Comparison of ENCODE assay signal across 1 cellular context in genomic region chr12:69360348-69360672, GRCh38.
TF ChIP-seq lines count a peak whose summit lies in the region.

No MANE protein-coding gene starts in this region.

TF ChIP-seq in HepG2, 621 proteins besides CTCF, POLR2A, EP300 and RAD21:
- TF ChIP-seq STAT5B (CRISPR knock-in tag; IDR thresholded peaks at IDR 0.05) (no peak), DNMT3B (CRISPR knock-in tag; conservative IDR thresholded peaks at IDR 0.05) (no peak), ZBTB34 (CRISPR knock-in tag; IDR thresholded peaks at IDR 0.05) (0 out of 2 replicates have a peak, but pooled peaks have one; percentile 0), FOSL2 (CRISPR knock-in tag; IDR thresholded peaks at IDR 0.05) (no peak), KDM5A (IDR thresholded peaks at IDR 0.05; ENCODE audit: borderline replicate concordance, low read length) (no peak; the same call in 1 of the 2 replicates), MED8 (CRISPR knock-in tag; IDR thresholded peaks at IDR 0.05; ENCODE audit: insufficient replicate concordance) (no peak), NFAT5 (CRISPR knock-in tag; IDR thresholded peaks at IDR 0.05) (no peak), DBP (CRISPR knock-in tag; IDR thresholded peaks at IDR 0.05; ENCODE audit: not compliant biosample characterization) (no peak), ASH2L (IDR thresholded peaks at IDR 0.05; ENCODE audit: insufficient read length, low read depth, low read length) (peak; percentile 52), KIAA2018 (CRISPR knock-in tag; IDR thresholded peaks at IDR 0.05; ENCODE audit: borderline replicate concordance) (no peak), ZNF749 (CRISPR knock-in tag; IDR thresholded peaks at IDR 0.05; ENCODE audit: borderline replicate concordance) (no peak), PAXIP1 (CRISPR knock-in tag; conservative IDR thresholded peaks at IDR 0.05) (no peak), ATF7-NPFF (CRISPR knock-in tag; IDR thresholded peaks at IDR 0.05; ENCODE audit: low read depth) (no peak), ZNF350 (CRISPR knock-in tag; IDR thresholded peaks at IDR 0.05; ENCODE audit: borderline replicate concordance, low read depth) (no peak; the same call in 1 of the 2 replicates), GTF2F1 (IDR thresholded peaks at IDR 0.05; ENCODE audit: low read length) (no peak), ZSCAN25 (CRISPR knock-in tag; IDR thresholded peaks at IDR 0.05) (no peak), ZSCAN20 (CRISPR knock-in tag; IDR thresholded peaks at IDR 0.05; ENCODE audit: borderline replicate concordance) (0 out of 2 replicates have a peak, but pooled peaks have one; percentile 32), AHR (CRISPR knock-in tag; IDR thresholded peaks at IDR 0.05) (no peak)
